ENCODE assay signal across 12 cellular contexts in genomic region chr14:68297871-68298468, GRCh38.
DNase-seq lines count a peak whose midpoint lies in the region; ATAC-seq, FAIRE-seq and TF ChIP-seq lines count a peak whose summit lies in the region.
"Had no signal": no experiment of that assay in that cellular context is flagged by ENCODE, and none has a peak within 500 bp of the region (broad histone marks: within the 10 kb centered on the region; RNA-seq: fewer than 3 reads in every experiment).

No MANE protein-coding gene starts in this region.

- H3K36me3 ChIP-seq in GM23338 (ENCODE audit: insufficient read depth) (peaks cover 10% of the 10 kb centered on the region), adipocyte (ENCODE audit: control insufficient read depth, insufficient read depth, low read length, severe bottlenecking) (no peaks in the 10 kb centered on the region)
- H3K36me3 ChIP-seq: heart right ventricle, tibial nerve had no signal

- H3K79me2 ChIP-seq in GM23338 (replicated peaks; ENCODE audit: insufficient read depth): no peaks in the 10 kb centered on the region

- H3K4me2 ChIP-seq in A549 (no peak overlapping the region), GM23338 (0 out of 2 replicates have a peak overlapping the region, but pooled peaks have one; percentile 23)

- H3K27ac ChIP-seq in A549 (peak overlapping the region; percentile 43 to 67; a peak in 5 of 6 replicates), GM23338 (ENCODE audit: low read depth) (no peak overlapping the region)

- no peak for TF ChIP-seq POLR2A in A549 (IDR thresholded peaks at IDR 0.05; ENCODE audit: low read length)

- no peak overlapping the region for H3K9ac ChIP-seq in adipocyte (ENCODE audit: low read length)

- no peak overlapping the region for H3K27ac Mint-ChIP-seq in GM23338

- POLR2A ChIA-PET in A549 (lab: Yijun Ruan, JAX) (interaction anchor here (1.1 kb wide), 1 partner anchor 495 kb away, joined by 3 read pairs; no protein-coding TSS in a partner anchor), HEK293T (lab: Yijun Ruan, JAX) (no interaction called here)

- H3K9me3 ChIP-seq in A549: no peaks in the 10 kb centered on the region
- H3K9me3 ChIP-seq in adipocyte (ENCODE audit: control insufficient read depth, low read length): no peaks in the 10 kb centered on the region
- H3K9me3 ChIP-seq: tibial nerve had no signal

- ATAC-seq in A549 (no peak; a peak in 1 of 6 replicates), GM23338 (peak; percentile 89)

- H4K20me1 ChIP-seq in GM23338 (replicated peaks; ENCODE audit: insufficient read depth): no peaks in the 10 kb centered on the region

- TF ChIP-seq CTCF in A549 (IDR thresholded peaks at IDR 0.05) (0 out of 3 replicates have a peak, but pooled peaks have one; percentile 12), GM23338 (conservative IDR thresholded peaks at IDR 0.05; ENCODE audit: low read depth in 2 of 2) (peak; percentile 56 to 77)

- CTCF ChIA-PET in A549 (lab: Yijun Ruan, JAX) (interaction anchor here (0.7 to 1.5 kb wide), 5 partner anchors 9 to 491 kb away, joined by 3 to 4 read pairs (median 3); no protein-coding TSS in a partner anchor), HEK293T (lab: Yijun Ruan, JAX) (interaction anchor here (0.6 kb wide), 1 partner anchor 67 kb away, joined by 3 read pairs; no protein-coding TSS in a partner anchor)

- no peaks in the 10 kb centered on the region for H3K27me3 ChIP-seq in GM23338 (ENCODE audit: insufficient read depth)
- H3K27me3 ChIP-seq in adipocyte (replicated peaks; ENCODE audit: control insufficient read depth, insufficient read depth, low read length): no peaks in the 10 kb centered on the region
- H3K27me3 ChIP-seq: heart right ventricle, tibial nerve had no signal

- H3K9me3 Mint-ChIP-seq in GM23338: peaks cover 35% of the 10 kb centered on the region

- H3K4me3 ChIP-seq in A549 (no peak overlapping the region), GM23338 (no peak overlapping the region), adipocyte (ENCODE audit: low read length) (no peak overlapping the region)
- H3K4me3 ChIP-seq: heart right ventricle, tibial nerve had no signal

- peaks cover 32% of the 10 kb centered on the region for H3K4me1 Mint-ChIP-seq in GM23338

- no peak for TF ChIP-seq EP300 in A549 (IDR thresholded peaks at IDR 0.05)

- H3K9me2 ChIP-seq in GM23338 (ENCODE audit: insufficient read depth): no peaks in the 10 kb centered on the region

- H3F3A ChIP-seq in GM23338 (replicated peaks; ENCODE audit: low read depth): no peaks in the 10 kb centered on the region

- H3K4me3 Mint-ChIP-seq in GM23338: no peak overlapping the region

- no peak for FAIRE-seq in A549 (lab: Jason Lieb, UNC)
- FAIRE-seq: small intestine had no signal

- H3K27me3 Mint-ChIP-seq in GM23338 (ENCODE audit: insufficient read depth, low read depth, poor library complexity): peaks cover 2% of the 10 kb centered on the region

- TF ChIP-seq RAD21 in A549 (conservative IDR thresholded peaks at IDR 0.05 in 1 of 2, IDR thresholded peaks at IDR 0.05 in 1 of 2): peak; percentile 46 to 54; a peak in 4 of 5 replicates

- H2AFZ ChIP-seq in GM23338: no peak overlapping the region

- 74% methylated on average over 4 of the region's 4 CpGs for WGBS in A549 (ENCODE audit: missing lambda C conversion rate)

- DNase-seq in A549 (ENCODE audit: low read depth in 1 of 2, low spot score in 1 of 2): peak in 1 of 2 experiments; percentile 55
- peak; percentile 77 for DNase-seq in GM23338 (ENCODE audit: low spot score)
- peak; percentile 30 for DNase-seq in adipocyte (ENCODE audit: low read depth)
- DNase-seq in iris pigment epithelial cell (ENCODE audit: low read depth): peak; percentile 19
- DNase-seq in DMS79 treated with DMSO at 0.1 percent for 48 hours (lab: John Stamatoyannopoulos, UW): no peak
- no peak for DNase-seq in stimulated activated naive CD4-positive, alpha-beta T cell (lab: John Stamatoyannopoulos, UW)
- DNase-seq in NCI-H2107 treated with DMSO at 0.1 percent for 48 hours (lab: John Stamatoyannopoulos, UW; ENCODE audit: unreplicated experiment): no peak
- no peak for DNase-seq in HEK293T (ENCODE audit: extremely low spot score)
- DNase-seq: DMS79, heart right ventricle, small intestine had no signal

- H3K4me1 ChIP-seq in A549 (no peaks in the 10 kb centered on the region), GM23338 (ENCODE audit: insufficient read depth) (peaks cover 17% of the 10 kb centered on the region), adipocyte (ENCODE audit: control insufficient read depth, insufficient read depth, low read length) (peaks cover 6% of the 10 kb centered on the region)

- peaks cover 37% of the 10 kb centered on the region for H3K36me3 Mint-ChIP-seq in GM23338 (ENCODE audit: low read depth)

TF ChIP-seq in A549, 52 proteins besides CTCF, POLR2A, EP300 and RAD21:
- TF ChIP-seq MAFK (IDR thresholded peaks at IDR 0.05; ENCODE audit: partially characterized antibody) (no peak), SMC3 (IDR thresholded peaks at IDR 0.05) (peak; percentile 42; the same call in 1 of the 3 replicates)

TF ChIP-seq in GM23338, 12 proteins besides CTCF, POLR2A, EP300 and RAD21 (continues in another document):
- no peak for TF ChIP-seq EZH2phosphoT487 (IDR thresholded peaks at IDR 0.05; ENCODE audit: unreplicated experiment)

TF ChIP-seq in HEK293T, 16 proteins besides CTCF, POLR2A, EP300 and RAD21:
- TF ChIP-seq HDGF (IDR thresholded peaks at IDR 0.05; ENCODE audit: borderline replicate concordance) (no peak), ARNT (IDR thresholded peaks at IDR 0.05) (no peak), FOXM1 (IDR thresholded peaks at IDR 0.05; ENCODE audit: borderline replicate concordance) (no peak), CTBP1 (IDR thresholded peaks at IDR 0.05; ENCODE audit: borderline replicate concordance) (no peak), NFRKB (IDR thresholded peaks at IDR 0.05) (no peak), LEF1 (IDR thresholded peaks at IDR 0.05; ENCODE audit: borderline replicate concordance) (no peak), FOXA1 (IDR thresholded peaks at IDR 0.05) (no peak), TARDBP (IDR thresholded peaks at IDR 0.05) (no peak), L3MBTL2 (conservative IDR thresholded peaks at IDR 0.05) (no peak), SUZ12 (IDR thresholded peaks at IDR 0.05) (no peak), SP1 (IDR thresholded peaks at IDR 0.05) (no peak), BHLHE40 (IDR thresholded peaks at IDR 0.05; ENCODE audit: borderline replicate concordance) (no peak), ZNF384 (IDR thresholded peaks at IDR 0.05) (no peak)
- TF ChIP-seq, protein P1, sequence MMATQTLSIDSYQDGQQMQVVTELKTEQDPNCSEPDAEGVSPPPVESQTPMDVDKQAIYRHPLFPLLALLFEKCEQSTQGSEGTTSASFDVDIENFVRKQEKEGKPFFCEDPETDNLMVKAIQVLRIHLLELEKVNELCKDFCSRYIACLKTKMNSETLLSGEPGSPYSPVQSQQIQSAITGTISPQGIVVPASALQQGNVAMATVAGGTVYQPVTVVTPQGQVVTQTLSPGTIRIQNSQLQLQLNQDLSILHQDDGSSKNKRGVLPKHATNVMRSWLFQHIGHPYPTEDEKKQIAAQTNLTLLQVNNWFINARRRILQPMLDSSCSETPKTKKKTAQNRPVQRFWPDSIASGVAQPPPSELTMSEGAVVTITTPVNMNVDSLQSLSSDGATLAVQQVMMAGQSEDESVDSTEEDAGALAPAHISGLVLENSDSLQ (IDR thresholded peaks at IDR 0.05): no peak

Comparison
In these comparisons a context has a peak if more than half of its experiments do, and no peak if none do; other contexts are left out.
1. DNase-seq: peak in GM23338 (single experiment), adipocyte (single experiment) and iris pigment epithelial cell (single experiment); none in DMS79 treated with DMSO at 0.1 percent for 48 hours (single experiment), stimulated activated naive CD4-positive, alpha-beta T cell (0 of 6), NCI-H2107 treated with DMSO at 0.1 percent for 48 hours (single experiment) and HEK293T (single experiment).